In genomic region chr19:17458970-17459369, GRCh38 we compare ENCODE assay signal across 1 cellular context.
TF ChIP-seq lines count a peak whose summit lies in the region.

No MANE protein-coding gene starts in this region.

TF ChIP-seq in GM12878, 131 proteins besides CTCF, POLR2A, EP300 and RAD21:
- no peak for TF ChIP-seq TCF3 (IDR thresholded peaks at IDR 0.05; ENCODE audit: borderline replicate concordance, insufficient read depth, low read depth, low read length)
- peak; percentile 33; the same call in 1 of the 2 replicates for TF ChIP-seq RUNX3 (IDR thresholded peaks at IDR 0.05; ENCODE audit: low read length)
TF ChIP-seq in GM12878: peak in this region for 1.
